In the genomic region with DNA sequence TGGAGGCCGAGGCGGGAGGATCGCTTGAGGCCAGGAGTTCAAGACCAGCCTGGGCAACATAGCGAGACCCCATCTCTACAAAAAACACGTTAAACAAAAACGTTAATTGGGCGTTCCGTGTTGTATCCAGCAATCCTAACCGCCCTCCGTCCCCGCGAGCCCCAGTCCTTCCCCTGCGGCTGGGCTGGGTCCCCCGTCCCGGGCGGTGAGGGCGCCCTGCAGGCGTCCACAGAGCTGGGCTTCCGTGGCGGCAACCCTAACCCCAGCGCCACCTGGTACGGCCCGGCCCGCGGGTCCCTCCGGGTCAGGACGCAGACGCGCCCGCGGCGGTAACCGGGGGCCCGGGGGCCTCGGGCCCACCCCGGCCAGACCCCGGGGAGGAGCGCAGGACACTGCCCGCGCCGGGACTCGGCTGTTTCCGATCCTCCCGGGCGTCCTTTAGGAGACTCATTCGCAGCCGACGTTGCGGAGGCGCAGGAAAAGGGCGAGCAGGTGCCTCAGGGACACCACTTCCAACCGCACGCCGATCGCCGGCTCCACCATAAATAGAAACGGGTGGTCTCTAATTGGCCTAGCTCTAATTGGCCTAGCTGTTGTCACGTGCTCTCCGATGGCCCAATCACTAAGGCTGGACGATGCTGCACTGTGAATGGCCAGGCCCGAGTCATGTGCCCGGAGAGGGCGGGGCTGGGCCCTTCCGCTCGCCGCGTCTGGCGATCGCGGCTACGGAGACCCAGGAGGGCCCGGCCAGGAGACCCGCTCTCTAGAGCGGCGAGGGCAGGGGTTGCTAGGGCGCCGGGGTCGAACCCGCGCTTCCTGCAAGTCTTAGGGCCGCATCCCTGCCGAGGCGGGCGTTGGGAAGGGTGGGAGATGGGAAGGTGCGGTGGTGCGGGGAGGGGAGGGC, we compare ENCODE assay signal across 1 cellular context.
TF ChIP-seq lines count a peak whose summit lies in the region.

No MANE protein-coding gene starts in this region.

TF ChIP-seq in HEK293T, 16 proteins besides CTCF, POLR2A, EP300 and RAD21 (continued from another document):
- TF ChIP-seq FOXA1 (IDR thresholded peaks at IDR 0.05) (no peak), HDGF (IDR thresholded peaks at IDR 0.05; ENCODE audit: borderline replicate concordance) (no peak), CTBP1 (IDR thresholded peaks at IDR 0.05; ENCODE audit: borderline replicate concordance) (no peak), L3MBTL2 (conservative IDR thresholded peaks at IDR 0.05) (peak; percentile 87), FOXK2 (IDR thresholded peaks at IDR 0.05) (no peak), BHLHE40 (IDR thresholded peaks at IDR 0.05; ENCODE audit: borderline replicate concordance) (no peak), TARDBP (IDR thresholded peaks at IDR 0.05) (no peak), ELF4 (IDR thresholded peaks at IDR 0.05) (no peak; the same call in none of the 2 replicates), FOXM1 (IDR thresholded peaks at IDR 0.05; ENCODE audit: borderline replicate concordance) (0 out of 2 replicates have a peak, but pooled peaks have one; percentile 16), LEF1 (IDR thresholded peaks at IDR 0.05; ENCODE audit: borderline replicate concordance) (no peak), SUZ12 (IDR thresholded peaks at IDR 0.05) (no peak)
- TF ChIP-seq, protein P1, sequence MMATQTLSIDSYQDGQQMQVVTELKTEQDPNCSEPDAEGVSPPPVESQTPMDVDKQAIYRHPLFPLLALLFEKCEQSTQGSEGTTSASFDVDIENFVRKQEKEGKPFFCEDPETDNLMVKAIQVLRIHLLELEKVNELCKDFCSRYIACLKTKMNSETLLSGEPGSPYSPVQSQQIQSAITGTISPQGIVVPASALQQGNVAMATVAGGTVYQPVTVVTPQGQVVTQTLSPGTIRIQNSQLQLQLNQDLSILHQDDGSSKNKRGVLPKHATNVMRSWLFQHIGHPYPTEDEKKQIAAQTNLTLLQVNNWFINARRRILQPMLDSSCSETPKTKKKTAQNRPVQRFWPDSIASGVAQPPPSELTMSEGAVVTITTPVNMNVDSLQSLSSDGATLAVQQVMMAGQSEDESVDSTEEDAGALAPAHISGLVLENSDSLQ (IDR thresholded peaks at IDR 0.05), result no peak
